In the genomic region with DNA sequence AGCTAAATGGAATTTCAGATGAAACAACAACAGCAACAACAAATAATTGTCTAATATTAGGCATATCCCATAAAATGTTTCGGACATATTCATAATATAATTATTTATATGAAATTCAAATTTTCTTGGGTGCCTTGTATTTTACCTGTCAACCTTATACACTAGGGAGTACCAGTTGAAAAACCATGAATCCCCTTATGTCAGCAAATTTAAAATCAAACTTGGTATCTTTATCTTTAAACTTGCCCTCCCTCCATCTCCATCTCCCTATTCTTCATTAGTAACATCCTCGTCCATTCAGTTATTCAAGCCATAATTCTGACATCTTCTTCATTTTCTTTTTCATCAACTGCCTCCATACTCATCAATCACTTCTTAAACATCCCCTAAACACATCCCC, we compare ENCODE assay signal across 28 cellular contexts.
"Had no signal": no experiment of that assay in that cellular context is flagged by ENCODE, and none has a peak within 500 bp of the region (broad histone marks: within the 10 kb centered on the region; RNA-seq: fewer than 3 reads in every experiment).

No MANE protein-coding gene starts in this region.

- FAIRE-seq: bronchial epithelial cell, TTC549 had no signal

- H3K4me3 ChIP-seq: ascending aorta, cardiac muscle cell had no signal

- H3K4me1 ChIP-seq: ascending aorta had no signal

- H3K9me3 ChIP-seq: ascending aorta had no signal

- H3K36me3 ChIP-seq: ascending aorta, cardiac muscle cell had no signal

- DNase-seq: activated B cell treated with CpG ODN at 0.5 μM for 24 hours; activated CD4-positive, alpha-beta memory T cell treated with anti-CD3 and anti-CD28 coated beads for 36 hours; activated CD4-positive, alpha-beta T cell treated with anti-CD3 and anti-CD28 coated beads for 4 hours; activated CD4-positive, alpha-beta T cell treated with anti-CD3 and anti-CD28 coated beads, Interleukin-2, amount 10 ng/mL, durations not matched to agents 24 days and 14 days; activated CD4-positive, alpha-beta T cell treated with anti-CD3 and anti-CD28 coated beads, Interleukin-2, amount 50 U/mL, for 1 hour; activated CD4-positive, alpha-beta T cell treated with anti-CD3 and anti-CD28 coated beads, Interleukin-2, amount 50 U/mL, for 4 hours; activated CD4-positive, CD25-positive, alpha-beta regulatory T cell treated with anti-CD3 and anti-CD28 coated beads, Interleukin-2, amount 50 U/mL, for 72 hours; activated CD8-positive, alpha-beta memory T cell treated with anti-CD3 and anti-CD28 coated beads, Interleukin-2, amount 50 U/mL, for 48 hours; activated CD8-positive, alpha-beta T cell treated with anti-CD3 and anti-CD28 coated beads for 36 hours; activated effector memory CD4-positive, alpha-beta T cell treated with Interleukin-2 at 50 U/mL for 16 hours; activated gamma-delta T cell; activated naive CD4-positive, alpha-beta T cell treated with anti-CD3 and anti-CD28 coated beads, Interleukin-2, amount 10 ng/mL, durations not matched to agents 7 days and 5 days; activated naive CD4-positive, alpha-beta T cell treated with Interleukin-2 at 50 U/mL for 16 hours; activated naive CD8-positive, alpha-beta T cell treated with anti-CD3 and anti-CD28 coated beads, Interleukin-2, amount 50 U/mL, for 24 hours; activated T-cell treated with anti-CD3 and anti-CD28 coated beads, Interleukin-2, amount 50 U/mL, for 24 hours; activated T-cell treated with anti-CD3 and anti-CD28 coated beads, Interleukin-2, amount 50 U/mL, for 48 hours; amygdala; anterior cingulate cortex; caudate nucleus; cerebellar nuclear complex; T-helper 1 cell; T-helper 2 cell; T-helper 9 cell had no signal

- H3K27ac ChIP-seq: ascending aorta, cardiac muscle cell, VCaP had no signal

- H3K27me3 ChIP-seq: ascending aorta, cardiac muscle cell had no signal

- ATAC-seq: activated CD8-positive, alpha-beta T cell treated with anti-CD3 and anti-CD28 coated beads for 36 hours; activated naive CD8-positive, alpha-beta T cell treated with anti-CD3 and anti-CD28 coated beads, Interleukin-2, amount 50 U/mL, for 24 hours had no signal
